In the genomic region with DNA sequence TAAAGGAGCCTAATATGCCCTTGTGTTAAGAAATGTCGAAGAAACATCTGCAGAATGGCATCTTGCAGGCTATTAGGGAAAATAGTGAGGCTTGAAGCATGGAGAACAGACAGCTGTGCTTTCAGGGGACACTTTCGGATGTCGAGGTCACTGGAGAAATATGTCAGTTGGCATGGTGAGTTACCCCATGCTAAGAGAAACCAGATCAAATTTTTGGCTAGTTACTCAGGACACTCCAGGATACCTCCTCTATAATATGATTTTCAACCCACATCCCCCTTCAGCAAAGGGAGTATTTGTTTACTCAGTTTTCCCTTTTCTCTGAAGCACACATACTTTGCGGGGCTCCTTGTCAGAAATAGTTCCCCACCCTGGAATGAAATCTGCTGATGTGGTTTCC, we compare ENCODE assay signal across 14 cellular contexts.
DNase-seq lines count a peak whose midpoint lies in the region; ATAC-seq lines count a peak whose summit lies in the region.
"Had no signal": no experiment of that assay in that cellular context is flagged by ENCODE, and none has a peak within 500 bp of the region (broad histone marks: within the 10 kb centered on the region; RNA-seq: fewer than 3 reads in every experiment).

No MANE protein-coding gene starts in this region.

- no peak for ATAC-seq in GM19351 (IDR thresholded peaks at IDR 0.05; ENCODE audit: unreplicated experiment)
- ATAC-seq in HG02678 (IDR thresholded peaks at IDR 0.05; ENCODE audit: unreplicated experiment), result no peak
- no peak for ATAC-seq in GM21526 (IDR thresholded peaks at IDR 0.05; ENCODE audit: low FRiP score, unreplicated experiment)

- DNase-seq in LHCN-M2 (ENCODE audit: low read depth) (peak; percentile 1), brain pericyte (ENCODE audit: low read depth, low spot score) (peak; percentile 2), hepatic stellate cell (ENCODE audit: low spot score) (peak; percentile 2), smooth muscle cell of the brain vasculature (ENCODE audit: low read depth, low spot score) (peak; percentile 56)
- DNase-seq: CD4-positive, alpha-beta memory T cell; HFFc6; MM.1S; NCI-H1105 treated with DMSO at 0.1 percent for 48 hours; NCI-H2029; NCI-H510A treated with DMSO at 0.1 percent for 48 hours; SIG-M5 had no signal

Comparison
In these comparisons a context has a peak if more than half of its experiments do, and no peak if none do; other contexts are left out.
1. DNase-seq: peak in every context shown above with its lines; median percentile 56 in smooth muscle cell of the brain vasculature; 2 in brain pericyte; 2 in hepatic stellate cell; 1 in LHCN-M2.